ENCODE assay signal across 14 cellular contexts in genomic region chr5:40381676-40382363, GRCh38.
A peak's percentile ranks its signal among the peaks of the same experiment; 100 is the strongest.
DNase-seq lines count a peak whose midpoint lies in the region; ATAC-seq and TF ChIP-seq lines count a peak whose summit lies in the region.
"Had no signal": no experiment of that assay in that cellular context is flagged by ENCODE, and none has a peak within 500 bp of the region (broad histone marks: within the 10 kb centered on the region; RNA-seq: fewer than 3 reads in every experiment).

No MANE protein-coding gene starts in this region.

- H3K27ac Mint-ChIP-seq in HFFc6 (peak overlapping the region; percentile 40; the same call in 1 of the 2 replicates), immature natural killer cell (peak overlapping the region in 4 of 6 donors; percentile 7 to 67 (median 24))
- peak overlapping the region; percentile 61 for H3K27ac Mint-ChIP-seq in activated T-helper 1 cell treated with anti-CD3 and anti-CD28 coated beads, Interleukin-12 subunit alpha, Interleukin-12 subunit beta, Interleukin-2, Interleukin-4 antibody, amounts not matched to agents 30 ng/mL and 10 ng/mL and 1 ng/mL, durations not matched to agents 14 hours and 24 hours and 36 hours
- no peak overlapping the region for H3K27ac Mint-ChIP-seq in T-helper 2 cell treated with Interferon-gamma antibody and Interleukin-4, amounts not matched to agents 5 μg/mL and 100 μg/mL, for 36 hours

- H3K9me3 Mint-ChIP-seq in HFFc6, result no peaks in the 10 kb centered on the region
- peaks cover 21% of the 10 kb centered on the region for H3K9me3 Mint-ChIP-seq in activated T-helper 1 cell treated with anti-CD3 and anti-CD28 coated beads, Interleukin-12 subunit alpha, Interleukin-12 subunit beta, Interleukin-2, Interleukin-4 antibody, amounts not matched to agents 30 ng/mL and 10 ng/mL and 1 ng/mL, durations not matched to agents 14 hours and 24 hours and 36 hours
- no peaks in the 10 kb centered on the region for H3K9me3 Mint-ChIP-seq in immature natural killer cell
- H3K9me3 Mint-ChIP-seq in T-helper 2 cell treated with Interferon-gamma antibody and Interleukin-4, amounts not matched to agents 5 μg/mL and 100 μg/mL, for 36 hours, result peaks cover 35% of the 10 kb centered on the region

- H3K9me3 ChIP-seq in Peyer's patch, result no peaks in the 10 kb centered on the region
- H3K9me3 ChIP-seq: lower lobe of right lung had no signal

- DNase-seq in Caki2 (ENCODE audit: low read depth) (peak; percentile 55), HFFc6 (peak; percentile 51), immature natural killer cell (no peak), Peyer's patch (no peak)
- no peak for DNase-seq in activated T-helper 1 cell treated with anti-CD3 and anti-CD28 coated beads, Interleukin-12 subunit alpha, Interleukin-12 subunit beta, Interleukin-2, Interleukin-4 antibody, amounts not matched to agents 30 ng/mL and 10 ng/mL and 1 ng/mL, durations not matched to agents 14 hours and 24 hours and 36 hours (ENCODE audit: low spot score)
- no peak for DNase-seq in T-helper 2 cell treated with Interferon-gamma antibody and Interleukin-4, amounts not matched to agents 5 μg/mL and 100 μg/mL, for 36 hours (ENCODE audit: low spot score)
- DNase-seq: activated gamma-delta T cell treated with Interleukin-2 at 50 U/mL for 16 hours, erythroblast, lower lobe of right lung, MG63, right cardiac atrium had no signal

- ATAC-seq in HG02798 (IDR thresholded peaks at IDR 0.05; ENCODE audit: poor library complexity, unreplicated experiment), result no peak
- ATAC-seq in HG03045 (IDR thresholded peaks at IDR 0.05; ENCODE audit: unreplicated experiment), result no peak
- ATAC-seq: lower lobe of right lung, right cardiac atrium had no signal

- intact Hi-C loops in activated T-helper 1 cell treated with anti-CD3 and anti-CD28 coated beads, Interleukin-12 subunit alpha, Interleukin-12 subunit beta, Interleukin-2, Interleukin-4 antibody, amounts not matched to agents 30 ng/mL and 10 ng/mL and 1 ng/mL, durations not matched to agents 14 hours and 24 hours and 36 hours (cut with micrococcal nuclease), result loop anchor here (10.0 kb wide), 3 partner anchors 667 to 1217 kb away; partner anchors contain the start of gene FYB1

- in situ Hi-C loops in Caki2 (cut with HindIII; ENCODE audit: low pct_unique_long_range_greater_than_20kb, low sequenced_read_pairs), result no loop called here

- H3K4me3 ChIP-seq in Peyer's patch, result no peak overlapping the region
- H3K4me3 ChIP-seq: lower lobe of right lung, MG63 had no signal

- H3K36me3 Mint-ChIP-seq in HFFc6 (ENCODE audit: low read depth), result peaks cover 8% of the 10 kb centered on the region
- H3K36me3 Mint-ChIP-seq in activated T-helper 1 cell treated with anti-CD3 and anti-CD28 coated beads, Interleukin-12 subunit alpha, Interleukin-12 subunit beta, Interleukin-2, Interleukin-4 antibody, amounts not matched to agents 30 ng/mL and 10 ng/mL and 1 ng/mL, durations not matched to agents 14 hours and 24 hours and 36 hours (ENCODE audit: low read depth), result peaks cover 21% of the 10 kb centered on the region
- H3K36me3 Mint-ChIP-seq in immature natural killer cell, result no peaks in the 10 kb centered on the region
- peaks cover 18% of the 10 kb centered on the region for H3K36me3 Mint-ChIP-seq in T-helper 2 cell treated with Interferon-gamma antibody and Interleukin-4, amounts not matched to agents 5 μg/mL and 100 μg/mL, for 36 hours (ENCODE audit: low read depth)

- no peaks in the 10 kb centered on the region for H3K27me3 ChIP-seq in Peyer's patch
- H3K27me3 ChIP-seq: MG63 had no signal

- TF ChIP-seq CTCF in HFFc6 (IDR thresholded peaks at IDR 0.05) (no peak), Peyer's patch (IDR thresholded peaks at IDR 0.05) (no peak)

- peaks cover 57% of the 10 kb centered on the region for H3K4me1 Mint-ChIP-seq in HFFc6 (ENCODE audit: low read depth)
- peaks cover 84% of the 10 kb centered on the region for H3K4me1 Mint-ChIP-seq in activated T-helper 1 cell treated with anti-CD3 and anti-CD28 coated beads, Interleukin-12 subunit alpha, Interleukin-12 subunit beta, Interleukin-2, Interleukin-4 antibody, amounts not matched to agents 30 ng/mL and 10 ng/mL and 1 ng/mL, durations not matched to agents 14 hours and 24 hours and 36 hours (ENCODE audit: low read depth)
- H3K4me1 Mint-ChIP-seq in immature natural killer cell, result peaks cover 58 to 75% of the 10 kb centered on the region in 2 donors
- H3K4me1 Mint-ChIP-seq in T-helper 2 cell treated with Interferon-gamma antibody and Interleukin-4, amounts not matched to agents 5 μg/mL and 100 μg/mL, for 36 hours (ENCODE audit: low read depth), result peaks cover 69% of the 10 kb centered on the region

- peaks cover 0 to 22% (median 10%) of the 10 kb centered on the region in 4 donors for H3K4me1 ChIP-seq in Peyer's patch

- H3K4me3 Mint-ChIP-seq in HFFc6 (no peak overlapping the region), immature natural killer cell (no peak overlapping the region)
- no peak overlapping the region for H3K4me3 Mint-ChIP-seq in activated T-helper 1 cell treated with anti-CD3 and anti-CD28 coated beads, Interleukin-12 subunit alpha, Interleukin-12 subunit beta, Interleukin-2, Interleukin-4 antibody, amounts not matched to agents 30 ng/mL and 10 ng/mL and 1 ng/mL, durations not matched to agents 14 hours and 24 hours and 36 hours
- H3K4me3 Mint-ChIP-seq in T-helper 2 cell treated with Interferon-gamma antibody and Interleukin-4, amounts not matched to agents 5 μg/mL and 100 μg/mL, for 36 hours, result no peak overlapping the region

- TF ChIP-seq POLR2A in Peyer's patch (IDR thresholded peaks at IDR 0.05), result no peak

- H3K27me3 Mint-ChIP-seq in HFFc6 (ENCODE audit: insufficient read depth) (no peaks in the 10 kb centered on the region), immature natural killer cell (ENCODE audit: low read depth in 3 of 3) (peaks cover 0 to 12% (median 6%) of the 10 kb centered on the region in 3 donors)
- no peaks in the 10 kb centered on the region for H3K27me3 Mint-ChIP-seq in activated T-helper 1 cell treated with anti-CD3 and anti-CD28 coated beads, Interleukin-12 subunit alpha, Interleukin-12 subunit beta, Interleukin-2, Interleukin-4 antibody, amounts not matched to agents 30 ng/mL and 10 ng/mL and 1 ng/mL, durations not matched to agents 14 hours and 24 hours and 36 hours (ENCODE audit: insufficient read depth)
- no peaks in the 10 kb centered on the region for H3K27me3 Mint-ChIP-seq in T-helper 2 cell treated with Interferon-gamma antibody and Interleukin-4, amounts not matched to agents 5 μg/mL and 100 μg/mL, for 36 hours (ENCODE audit: low read depth)

- H3K36me3 ChIP-seq in Peyer's patch, result no peaks in the 10 kb centered on the region
- H3K36me3 ChIP-seq: lower lobe of right lung, MG63 had no signal

- H3K27ac ChIP-seq in Peyer's patch, result peak overlapping the region in 2 of 4 donors; percentile 14 to 78
- H3K27ac ChIP-seq: C4-2B, lower lobe of right lung had no signal

Comparison
In these comparisons a context has a peak if more than half of its experiments do, and no peak if none do; other contexts are left out.
1. DNase-seq: peak in Caki2 (single experiment) and HFFc6 (single experiment); none in activated T-helper 1 cell treated with anti-CD3 and anti-CD28 coated beads, Interleukin-12 subunit alpha, Interleukin-12 subunit beta, Interleukin-2, Interleukin-4 antibody, amounts not matched to agents 30 ng/mL and 10 ng/mL and 1 ng/mL, durations not matched to agents 14 hours and 24 hours and 36 hours (single experiment), immature natural killer cell (0 of 3), Peyer's patch (0 of 3) and T-helper 2 cell treated with Interferon-gamma antibody and Interleukin-4, amounts not matched to agents 5 μg/mL and 100 μg/mL, for 36 hours (single experiment).